24 cellular contexts compared by ENCODE assay signal in the genomic region with DNA sequence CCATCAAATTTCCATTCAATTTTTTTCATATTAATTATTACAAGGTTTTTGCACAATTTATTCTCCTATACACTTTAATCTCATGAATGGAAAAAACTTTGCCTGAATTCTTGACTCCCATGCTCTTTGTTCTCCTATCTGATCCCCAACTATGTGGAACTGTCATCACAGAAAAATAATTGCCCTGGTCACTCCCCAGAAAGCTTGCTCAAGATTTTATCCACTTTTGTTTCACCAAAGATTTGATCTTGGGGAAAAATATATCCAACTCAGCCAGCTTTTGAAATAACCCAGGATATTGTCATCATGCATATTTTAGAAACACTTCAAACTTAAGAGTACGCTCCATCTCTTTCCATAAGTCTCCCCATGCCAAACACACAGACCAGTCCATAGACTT.
"Had no signal": no experiment of that assay in that cellular context is flagged by ENCODE, and none has a peak within 500 bp of the region (broad histone marks: within the 10 kb centered on the region; RNA-seq: fewer than 3 reads in every experiment).

No MANE protein-coding gene starts in this region.

- H3K27ac ChIP-seq: colonic mucosa, coronary artery, dorsolateral prefrontal cortex, epithelial cell of prostate, esophagus muscularis mucosa, esophagus squamous epithelium, foreskin keratinocyte, gastrocnemius medialis, gastroesophageal sphincter, heart left ventricle had no signal

- DNase-seq: colonic mucosa; cortex of kidney; dermis blood vessel endothelial cell; dorsolateral prefrontal cortex; effector CD4-positive, alpha-beta T cell; effector CD8-positive, alpha-beta T cell; effector memory CD4-positive, alpha-beta T cell; effector memory CD8-positive, alpha-beta T cell; endodermal cell; erythroblast; esophagus squamous epithelium; foreskin fibroblast; foreskin keratinocyte; foreskin melanocyte; gastrocnemius medialis; glutamatergic neuron; head of caudate nucleus; heart left ventricle had no signal

- H3K9me3 Mint-ChIP-seq: dendritic cell treated with granulocyte-macrophage colony-stimulating factor and Interleukin-4, amounts not matched to agents 40 ng/mL and 50 ng/mL, for 4 days; effector memory CD8-positive, alpha-beta T cell; endodermal cell had no signal

- H3K4me3 Mint-ChIP-seq: dendritic cell treated with granulocyte-macrophage colony-stimulating factor and Interleukin-4, amounts not matched to agents 40 ng/mL and 50 ng/mL, for 4 days; effector memory CD8-positive, alpha-beta T cell; endodermal cell had no signal

- H3K27me3 ChIP-seq: colonic mucosa, dorsolateral prefrontal cortex, esophagus muscularis mucosa, esophagus squamous epithelium, foreskin keratinocyte, gastrocnemius medialis, gastroesophageal sphincter had no signal

- H3K36me3 ChIP-seq: colonic mucosa, esophagus muscularis mucosa, esophagus squamous epithelium, gastrocnemius medialis, gastroesophageal sphincter, heart left ventricle had no signal

- ATAC-seq: effector memory CD8-positive, alpha-beta T cell; esophagus mucosa; foreskin keratinocyte; gastrocnemius medialis; gastroesophageal sphincter; heart left ventricle had no signal

- H3K9me3 ChIP-seq: colonic mucosa, esophagus muscularis mucosa, esophagus squamous epithelium, gastrocnemius medialis, gastroesophageal sphincter, heart left ventricle had no signal

- H3K27ac Mint-ChIP-seq: dendritic cell treated with granulocyte-macrophage colony-stimulating factor and Interleukin-4, amounts not matched to agents 40 ng/mL and 50 ng/mL, for 4 days; effector memory CD8-positive, alpha-beta T cell; endodermal cell had no signal

- H3K4me3 ChIP-seq: colonic mucosa, coronary artery, dorsolateral prefrontal cortex, esophagus muscularis mucosa, esophagus squamous epithelium, gastrocnemius medialis, gastroesophageal sphincter, heart left ventricle had no signal

- H3K4me1 ChIP-seq: colonic mucosa, esophagus muscularis mucosa, esophagus squamous epithelium, foreskin keratinocyte, gastrocnemius medialis, gastroesophageal sphincter, heart left ventricle had no signal
